18 cellular contexts compared by ENCODE assay signal in the genomic region with DNA sequence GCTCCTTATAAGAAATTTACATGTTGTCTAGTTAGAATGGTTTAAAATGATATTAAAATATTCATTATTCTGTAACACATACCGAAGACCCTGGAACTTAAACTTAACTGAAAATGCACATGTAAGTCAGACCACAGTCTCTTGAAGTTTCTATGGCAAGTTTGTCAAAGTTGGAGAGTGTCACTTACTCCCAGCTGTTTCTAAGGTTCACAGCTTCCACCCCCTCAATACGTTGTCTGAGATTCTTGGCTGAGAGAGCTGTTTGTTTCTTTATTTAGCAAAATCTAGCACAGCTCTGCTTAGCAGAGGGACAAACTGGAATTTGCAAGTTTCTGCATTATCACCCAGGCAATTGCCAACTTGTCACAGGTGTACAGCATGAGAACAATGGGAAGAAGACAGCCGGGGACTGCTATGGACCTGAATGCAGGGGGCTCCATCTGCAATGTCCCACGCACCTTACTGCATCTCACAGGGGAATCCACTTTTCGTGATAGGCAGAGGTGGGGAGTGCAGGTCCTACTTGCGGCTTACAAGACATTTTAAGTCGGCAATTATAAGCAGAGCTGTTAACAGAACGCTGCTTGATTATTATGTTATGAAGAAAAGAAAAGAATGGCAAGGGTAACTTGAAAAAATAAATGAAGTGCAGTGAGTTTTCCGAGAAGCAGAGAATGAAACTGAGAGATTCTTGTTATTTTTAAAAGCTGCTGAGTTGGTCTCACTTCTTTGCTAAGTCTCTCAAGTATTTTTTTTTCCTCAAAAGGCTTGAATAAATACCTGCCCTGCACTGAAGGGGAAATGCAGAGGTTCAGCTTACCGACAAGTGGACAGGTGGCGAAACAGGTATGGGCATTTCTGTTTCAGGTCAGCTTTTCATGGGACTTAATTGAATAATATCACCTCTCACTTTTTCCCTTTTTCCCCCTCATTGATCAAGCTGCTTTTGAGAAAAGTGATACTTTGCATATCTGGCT.
"Had no signal": no experiment of that assay in that cellular context is flagged by ENCODE, and none has a peak within 500 bp of the region (broad histone marks: within the 10 kb centered on the region; RNA-seq: fewer than 3 reads in every experiment).

No MANE protein-coding gene starts in this region.

- H3K9me3 ChIP-seq: gastrocnemius medialis, heart right ventricle, prostate gland, transverse colon had no signal

- ATAC-seq: gastrocnemius medialis, heart right ventricle, left cardiac atrium, right cardiac atrium had no signal

- H3K27ac ChIP-seq: epithelial cell of prostate, gastrocnemius medialis, heart right ventricle, prostate gland, transverse colon, VCaP had no signal

- H3K4me1 ChIP-seq: gastrocnemius medialis, heart right ventricle, prostate gland, transverse colon had no signal

- DNase-seq: activated CD4-positive, alpha-beta T cell treated with anti-CD3 and anti-CD28 coated beads for 1 hour; activated CD4-positive, alpha-beta T cell treated with anti-CD3 and anti-CD28 coated beads, Interleukin-2, amount 50 U/mL, for 48 hours; activated naive CD4-positive, alpha-beta T cell treated with anti-CD3 and anti-CD28 coated beads, Interleukin-2, amount 50 U/mL, for 16 hours; dermis blood vessel endothelial cell; gastrocnemius medialis; heart right ventricle; left cardiac atrium; midbrain; right cardiac atrium; small intestine; stimulated activated CD4-positive, alpha-beta T cell treated with anti-CD3 and anti-CD28 coated beads, Interleukin-4, amount 100 ng/mL, for 24 hours; stimulated activated naive CD4-positive, alpha-beta T cell treated with Interleukin-2 at 50 U/mL for 16 hours; substantia nigra; transverse colon had no signal

- H3K4me3 ChIP-seq: gastrocnemius medialis, heart right ventricle, lung, prostate gland, transverse colon had no signal

- H3K36me3 ChIP-seq: gastrocnemius medialis, heart right ventricle, prostate gland, transverse colon had no signal
